19 cellular contexts compared by ENCODE assay signal in genomic region chr22:31828739-31829138, GRCh38.
DNase-seq lines count a peak whose midpoint lies in the region; ATAC-seq, FAIRE-seq and TF ChIP-seq lines count a peak whose summit lies in the region.
"Had no signal": no experiment of that assay in that cellular context is flagged by ENCODE, and none has a peak within 500 bp of the region (broad histone marks: within the 10 kb centered on the region; RNA-seq: fewer than 3 reads in every experiment).

No MANE protein-coding gene starts in this region.

- H3K79me2 ChIP-seq in HCT116 (ENCODE audit: insufficient read depth, low read length) = no peaks in the 10 kb centered on the region
- H3K79me2 ChIP-seq in GM12878 (ENCODE audit: control insufficient read depth, insufficient read depth, low read length) = no peaks in the 10 kb centered on the region

- H3K27ac ChIP-seq in HCT116 (ENCODE audit: low read depth, low read length) (peak overlapping the region; percentile 68), GM12878 (ENCODE audit: control insufficient read depth, insufficient read depth) (peak overlapping the region; percentile 30)

- TF ChIP-seq CTCF in HCT116 (IDR thresholded peaks at IDR 0.05 in 2 of 3, conservative IDR thresholded peaks at IDR 0.05 in 1 of 3; ENCODE audit: borderline replicate concordance in 1 of 3, insufficient read depth in 1 of 3, low read depth in 2 of 3, low read length in 2 of 3) (no peak), GM12878 (IDR thresholded peaks at IDR 0.05 in 2 of 3, conservative IDR thresholded peaks at IDR 0.05 in 1 of 3; ENCODE audit: control insufficient read depth in 2 of 3, extremely low read depth in 1 of 3, insufficient read depth in 1 of 3, low read depth in 3 of 3, low read length in 3 of 3) (no peak)

- no peaks in the 10 kb centered on the region for H3K27me3 ChIP-seq in HCT116 (ENCODE audit: insufficient read depth, low read length)
- H3K27me3 ChIP-seq in GM12878 (replicated peaks in 1 of 2; ENCODE audit: control insufficient read depth in 2 of 2, insufficient read depth in 2 of 2, low read length in 1 of 2) = no peaks in the 10 kb centered on the region

- H3K4me1 Mint-ChIP-seq in activated naive CD4-positive, alpha-beta T cell treated with anti-CD3 and anti-CD28 coated beads, Interleukin-2, amount 10 ng/mL, durations not matched to agents 7 days and 5 days = peaks cover 29% of the 10 kb centered on the region

- no peak overlapping the region for H3K4me3 Mint-ChIP-seq in activated naive CD4-positive, alpha-beta T cell treated with anti-CD3 and anti-CD28 coated beads, Interleukin-2, amount 10 ng/mL, durations not matched to agents 7 days and 5 days
- H3K4me3 Mint-ChIP-seq: activated T-cell treated with anti-CD3 and anti-CD28 coated beads, Interleukin-2, amount 50 U/mL, for 4 hours had no signal

- BruUV-seq in HCT116 (replicated peaks; lab: Mats Ljungman, UMichigan) (no TSS peak), GM12878 (replicated peaks; lab: Mats Ljungman, UMichigan) (no TSS peak)

- no peak overlapping the region for H2AFZ ChIP-seq in HCT116 (ENCODE audit: low read depth, low read length, poor library complexity, severe bottlenecking)
- H2AFZ ChIP-seq in GM12878 (ENCODE audit: control insufficient read depth, low read depth, low read length) = no peak overlapping the region

- FAIRE-seq in GM12878 (lab: Jason Lieb, UNC) = peak; percentile 56
- FAIRE-seq: frontal cortex had no signal

- no peaks in the 10 kb centered on the region for H3K9me3 Mint-ChIP-seq in activated naive CD4-positive, alpha-beta T cell treated with anti-CD3 and anti-CD28 coated beads, Interleukin-2, amount 10 ng/mL, durations not matched to agents 7 days and 5 days
- H3K9me3 Mint-ChIP-seq: activated T-cell treated with anti-CD3 and anti-CD28 coated beads, Interleukin-2, amount 50 U/mL, for 4 hours had no signal

- H3K4me3 ChIP-seq in HCT116 (replicated peaks in 1 of 2; ENCODE audit: low read depth in 1 of 2, low read length in 2 of 2) (peak overlapping the region in 1 of 2 experiments; percentile 38; a peak in 2 of 4 replicates), GM12878 (no peak overlapping the region)
- H3K4me3 ChIP-seq: HAP-1 had no signal

- H3K9ac ChIP-seq in HCT116 (ENCODE audit: low read length) (peak overlapping the region; percentile 62), GM12878 (ENCODE audit: control insufficient read depth, insufficient read depth, low read length) (no peak overlapping the region)
- H3K9ac ChIP-seq: SK-N-SH had no signal

- TF ChIP-seq POLR2A in HCT116 (IDR thresholded peaks at IDR 0.05; ENCODE audit: borderline replicate concordance, extremely low read depth, insufficient read depth, insufficient read length) (no peak), GM12878 (IDR thresholded peaks at IDR 0.05; ENCODE audit: low read depth, low read length) (no peak)

- H4K20me1 ChIP-seq in HCT116 (ENCODE audit: insufficient read depth) (no peaks in the 10 kb centered on the region), GM12878 (ENCODE audit: control insufficient read depth, insufficient read depth) (no peaks in the 10 kb centered on the region)

- WGBS in GM12878 (ENCODE audit: insufficient coverage, insufficient replicate concordance, low lambda C conversion rate, missing lambda C conversion rate) = 42% methylated on average over 5 of the region's 5 CpGs

- SMC1A ChIA-PET in GM12878 (lab: Charles Lee; ENCODE audit: uncharacterized antibody, unreplicated experiment) = no interaction called here

- peak; percentile 3 for DNase-seq in CD1c-positive myeloid dendritic cell (ENCODE audit: extremely low spot score)
- no peak for DNase-seq in HCT116 (ENCODE audit: low read depth, low spot score)
- peak; percentile 43 for DNase-seq in GM12878 (ENCODE audit: low read depth, low spot score)
- peak; percentile 41 for DNase-seq in myocyte (ENCODE audit: low read depth)
- DNase-seq in activated naive CD4-positive, alpha-beta T cell treated with anti-CD3 and anti-CD28 coated beads, Interleukin-2, amount 10 ng/mL, durations not matched to agents 7 days and 5 days = no peak
- DNase-seq in ureter (ENCODE audit: low spot score) = no peak
- no peak for DNase-seq in activated CD4-positive, alpha-beta T cell treated with anti-CD3 and anti-CD28 coated beads for 48 hours
- DNase-seq: activated CD4-positive, alpha-beta T cell treated with anti-CD3 and anti-CD28 coated beads, Interleukin-2, amount 50 U/mL, for 1 hour; AML-193; cerebellar nuclear complex; GF-D8; left colon; NCI-H1105 treated with DMSO at 0.1 percent for 48 hours had no signal

- H3K4me1 ChIP-seq in HCT116 (ENCODE audit: control insufficient read depth in 1 of 2, insufficient read depth in 2 of 2, low read length in 2 of 2) (peaks cover 27 to 28% of the 10 kb centered on the region in 2 experiments), GM12878 (ENCODE audit: control insufficient read depth, insufficient read depth, low read length) (peaks cover 11% of the 10 kb centered on the region)
- H3K4me1 ChIP-seq: HAP-1 had no signal

- no peak for TF ChIP-seq EP300 in GM12878 (IDR thresholded peaks at IDR 0.05; ENCODE audit: borderline replicate concordance in 1 of 2, control insufficient read depth in 1 of 2, low read depth in 2 of 2, low read length in 2 of 2)

- no peaks in the 10 kb centered on the region for H3K27me3 Mint-ChIP-seq in activated naive CD4-positive, alpha-beta T cell treated with anti-CD3 and anti-CD28 coated beads, Interleukin-2, amount 10 ng/mL, durations not matched to agents 7 days and 5 days

- POLR2A ChIA-PET in HCT116 (lab: Charles Lee) (no interaction called here), GM12878 (lab: Charles Lee) (no interaction called here)

- RAD21 ChIA-PET in HCT116 (lab: Charles Lee; ENCODE audit: low non-redundant PET in 1 of 2, low total read pairs in 2 of 2, uncharacterized antibody in 2 of 2, unreplicated experiment in 2 of 2) = no interaction called here
- RAD21 ChIA-PET in GM12878 (lab: Charles Lee; ENCODE audit: unreplicated experiment) = no interaction called here

- in situ Hi-C loops in GM12878 (cut with MboI) = no loop called here

- no peak for TF ChIP-seq RAD21 in HCT116 (IDR thresholded peaks at IDR 0.05; ENCODE audit: low read depth)
- TF ChIP-seq RAD21 in GM12878 (IDR thresholded peaks at IDR 0.05; ENCODE audit: insufficient read depth, low read depth, low read length) = no peak

- intact Hi-C loops in HCT116 (cut with micrococcal nuclease) (loop anchor here (2.0 to 10.0 kb wide), 2 partner anchors 116 to 166 kb away; partner anchors contain the start of genes PISD and YWHAH), GM12878 (cut with micrococcal nuclease; ENCODE audit: unreplicated experiment) (no loop called here)

- CTCF ChIA-PET in HCT116 (lab: Charles Lee) (interaction anchor here (1.0 kb wide), 1 partner anchor 163 kb away, joined by 3 read pairs; no protein-coding TSS in a partner anchor), GM12878 (lab: Yijun Ruan, JAX) (interaction anchor here (1.1 kb wide), 1 partner anchor 142 kb away, joined by 4 read pairs; no protein-coding TSS in a partner anchor)
- CTCF ChIA-PET in activated naive CD4-positive, alpha-beta T cell treated with anti-CD3 and anti-CD28 coated beads, Interleukin-2, amount 10 ng/mL, durations not matched to agents 7 days and 5 days (lab: Charles Lee) = no interaction called here

- peaks cover 37% of the 10 kb centered on the region for H3K36me3 Mint-ChIP-seq in activated naive CD4-positive, alpha-beta T cell treated with anti-CD3 and anti-CD28 coated beads, Interleukin-2, amount 10 ng/mL, durations not matched to agents 7 days and 5 days

- 0 out of 2 replicates have a peak, but pooled peaks have one; percentile 8 for ATAC-seq in HCT116
- ATAC-seq in GM12878 = peak; percentile 67
- ATAC-seq in HG03135 (IDR thresholded peaks at IDR 0.05; ENCODE audit: unreplicated experiment) = no peak
- ATAC-seq: sciatic nerve had no signal

- H3K4me2 ChIP-seq in HCT116 (ENCODE audit: low read length) = peak overlapping the region; percentile 72
- H3K4me2 ChIP-seq in GM12878 (ENCODE audit: control insufficient read depth, insufficient read depth) = no peak overlapping the region
- H3K4me2 ChIP-seq: SK-N-SH had no signal

- H3K9me2 ChIP-seq in HCT116 (ENCODE audit: insufficient read depth) = no peaks in the 10 kb centered on the region
- H3K9me2 ChIP-seq: SK-N-SH had no signal

- no peaks in the 10 kb centered on the region for H3K9me3 ChIP-seq in HCT116 (ENCODE audit: control insufficient read depth in 1 of 2, insufficient read depth in 1 of 2, low read depth in 1 of 2, low read length in 2 of 2)
- no peaks in the 10 kb centered on the region for H3K9me3 ChIP-seq in GM12878 (replicated peaks; ENCODE audit: control insufficient read depth, insufficient read depth, low read length)
- H3K9me3 ChIP-seq: HAP-1, SK-N-SH had no signal

- H3K27ac Mint-ChIP-seq in activated naive CD4-positive, alpha-beta T cell treated with anti-CD3 and anti-CD28 coated beads, Interleukin-2, amount 10 ng/mL, durations not matched to agents 7 days and 5 days = no peak overlapping the region

- H3K36me3 ChIP-seq in HCT116 (ENCODE audit: control insufficient read depth in 1 of 2, insufficient read depth in 2 of 2, low read length in 2 of 2) (peaks cover 3 to 7% of the 10 kb centered on the region in 2 experiments; a peak in 2 of 4 replicates), GM12878 (ENCODE audit: control insufficient read depth in 2 of 2, insufficient read depth in 2 of 2, low read length in 1 of 2) (peaks cover 9 to 20% of the 10 kb centered on the region in 2 experiments)

TF ChIP-seq in HCT116, 20 proteins besides CTCF, POLR2A, EP300 and RAD21:
- no peak for TF ChIP-seq ELF1 (IDR thresholded peaks at IDR 0.05; ENCODE audit: borderline replicate concordance, low read depth)
- TF ChIP-seq EZH2 (IDR thresholded peaks at IDR 0.05) = no peak
- TF ChIP-seq JUND (IDR thresholded peaks at IDR 0.05) = no peak
- TF ChIP-seq TCF7L2 (IDR thresholded peaks at IDR 0.05; ENCODE audit: borderline replicate concordance, extremely low read depth, insufficient read depth, insufficient read length) = no peak

TF ChIP-seq in GM12878, 131 proteins besides CTCF, POLR2A, EP300 and RAD21 (continues in another document):
- TF ChIP-seq ZBTB33 (IDR thresholded peaks at IDR 0.05) (no peak), POLR2AphosphoS2 (IDR thresholded peaks at IDR 0.05; ENCODE audit: low read depth, low read length) (no peak)

Comparison
In these comparisons a context has a peak if more than half of its experiments do, and no peak if none do; other contexts are left out.
1. DNase-seq: peak in CD1c-positive myeloid dendritic cell (single experiment), GM12878 (single experiment) and myocyte (single experiment); none in HCT116 (single experiment), activated naive CD4-positive, alpha-beta T cell treated with anti-CD3 and anti-CD28 coated beads, Interleukin-2, amount 10 ng/mL, durations not matched to agents 7 days and 5 days (single experiment), ureter (single experiment) and activated CD4-positive, alpha-beta T cell treated with anti-CD3 and anti-CD28 coated beads for 48 hours (single experiment).